11 cellular contexts compared by ENCODE assay signal in the genomic region with DNA sequence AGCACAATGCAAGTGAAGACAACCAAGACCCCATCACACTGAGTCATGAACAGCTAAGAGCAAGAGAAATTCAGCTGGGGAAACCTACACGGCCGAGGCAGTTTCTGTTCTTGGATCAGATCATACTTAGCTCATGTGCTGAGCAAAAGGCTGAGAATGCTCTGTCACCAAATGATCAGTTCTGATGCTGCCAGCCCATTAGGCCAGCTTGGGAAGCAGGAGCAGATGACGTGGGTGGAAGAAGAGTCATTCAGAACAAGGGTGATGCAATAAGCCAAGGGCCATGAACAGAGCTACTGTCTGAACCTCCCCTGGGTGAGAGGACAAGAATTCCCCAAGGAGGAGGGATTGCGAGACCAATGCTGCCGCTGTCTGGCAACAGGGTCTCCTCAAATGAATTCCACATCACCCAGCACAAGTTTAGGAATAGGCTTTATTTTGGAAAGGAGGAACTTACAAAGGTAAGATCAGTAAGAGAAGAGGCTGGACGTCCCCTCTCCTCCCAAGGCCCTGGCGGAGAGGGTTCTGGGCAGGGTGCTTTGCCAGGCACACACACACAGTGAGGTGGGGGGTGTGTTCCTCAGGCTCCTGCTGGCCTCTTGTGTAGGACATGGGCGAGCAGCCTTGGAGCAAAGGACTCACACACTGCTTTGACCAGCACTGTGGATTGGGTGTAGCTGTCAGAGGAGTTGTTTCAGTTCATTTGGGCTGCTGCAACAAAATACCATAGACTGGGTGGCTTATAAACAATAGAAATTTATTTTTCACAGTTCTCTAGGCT.
A peak's percentile ranks its signal among the peaks of the same experiment; 100 is the strongest.
DNase-seq lines count a peak whose midpoint lies in the region; ATAC-seq and TF ChIP-seq lines count a peak whose summit lies in the region.
"Had no signal": no experiment of that assay in that cellular context is flagged by ENCODE, and none has a peak within 500 bp of the region (broad histone marks: within the 10 kb centered on the region; RNA-seq: fewer than 3 reads in every experiment).

No MANE protein-coding gene starts in this region.

- no peaks in the 10 kb centered on the region for H3K9me3 Mint-ChIP-seq in activated T-helper 1 cell treated with anti-CD3 and anti-CD28 coated beads, Interleukin-12 subunit alpha, Interleukin-12 subunit beta, Interleukin-2, Interleukin-4 antibody, amounts not matched to agents 30 ng/mL and 10 ng/mL and 1 ng/mL, durations not matched to agents 14 hours and 24 hours and 36 hours
- no peaks in the 10 kb centered on the region for H3K9me3 Mint-ChIP-seq in effector memory CD8-positive, alpha-beta T cell
- H3K9me3 Mint-ChIP-seq: type B pancreatic cell had no signal

- H3K27ac Mint-ChIP-seq in activated T-helper 1 cell treated with anti-CD3 and anti-CD28 coated beads, Interleukin-12 subunit alpha, Interleukin-12 subunit beta, Interleukin-2, Interleukin-4 antibody, amounts not matched to agents 30 ng/mL and 10 ng/mL and 1 ng/mL, durations not matched to agents 14 hours and 24 hours and 36 hours, result no peak overlapping the region
- H3K27ac Mint-ChIP-seq in effector memory CD8-positive, alpha-beta T cell, result no peak overlapping the region
- H3K27ac Mint-ChIP-seq: type B pancreatic cell had no signal

- H3K4me3 ChIP-seq in GM12865 (ENCODE audit: low read depth, low read length) (no peak overlapping the region), fibroblast of pulmonary artery (replicated peaks; ENCODE audit: low read depth, low read length) (no peak overlapping the region)

- H3K27ac ChIP-seq in RWPE1, result no peak overlapping the region

- DNase-seq in GM12865 (ENCODE audit: low read depth) (peak; percentile 57), RWPE1 (ENCODE audit: low spot score) (peak; percentile 20), fibroblast of pulmonary artery (ENCODE audit: low read depth) (peak; percentile 82), pons (ENCODE audit: low spot score) (peak; percentile 5), COR-L47 (lab: John Stamatoyannopoulos, UW) (no peak), DMS 273 treated with DMSO at 0.1 percent for 48 hours (lab: John Stamatoyannopoulos, UW) (no peak)
- DNase-seq in activated T-helper 1 cell treated with anti-CD3 and anti-CD28 coated beads, Interleukin-12 subunit alpha, Interleukin-12 subunit beta, Interleukin-2, Interleukin-4 antibody, amounts not matched to agents 30 ng/mL and 10 ng/mL and 1 ng/mL, durations not matched to agents 14 hours and 24 hours and 36 hours (ENCODE audit: low spot score), result no peak
- DNase-seq in effector memory CD8-positive, alpha-beta T cell, result no peak
- DNase-seq: activated CD4-positive, alpha-beta T cell treated with anti-CD3 and anti-CD28 coated beads, Interleukin-2, amount 50 U/mL, for 4 hours; stimulated activated CD4-positive, alpha-beta T cell treated with anti-CD3 and anti-CD28 coated beads, Interleukin-2, amount 100 ng/mL, for 24 hours had no signal

- CTCF ChIA-PET in RWPE1 (lab: Yijun Ruan, JAX), result interaction anchor here (0.6 kb wide), 1 partner anchor 48 kb away, joined by 3 read pairs; no protein-coding TSS in a partner anchor

- POLR2A ChIA-PET in RWPE1 (lab: Yijun Ruan, JAX; ENCODE audit: low non-redundant PET), result no interaction called here

- H3K27me3 Mint-ChIP-seq in activated T-helper 1 cell treated with anti-CD3 and anti-CD28 coated beads, Interleukin-12 subunit alpha, Interleukin-12 subunit beta, Interleukin-2, Interleukin-4 antibody, amounts not matched to agents 30 ng/mL and 10 ng/mL and 1 ng/mL, durations not matched to agents 14 hours and 24 hours and 36 hours (ENCODE audit: insufficient read depth), result no peaks in the 10 kb centered on the region
- H3K27me3 Mint-ChIP-seq in effector memory CD8-positive, alpha-beta T cell, result peaks cover 41 to 57% of the 10 kb centered on the region in 2 donors

- H3K4me1 Mint-ChIP-seq in activated T-helper 1 cell treated with anti-CD3 and anti-CD28 coated beads, Interleukin-12 subunit alpha, Interleukin-12 subunit beta, Interleukin-2, Interleukin-4 antibody, amounts not matched to agents 30 ng/mL and 10 ng/mL and 1 ng/mL, durations not matched to agents 14 hours and 24 hours and 36 hours (ENCODE audit: low read depth), result no peaks in the 10 kb centered on the region
- no peaks in the 10 kb centered on the region for H3K4me1 Mint-ChIP-seq in effector memory CD8-positive, alpha-beta T cell (ENCODE audit: low read depth in 2 of 2)

- intact Hi-C loops in activated T-helper 1 cell treated with anti-CD3 and anti-CD28 coated beads, Interleukin-12 subunit alpha, Interleukin-12 subunit beta, Interleukin-2, Interleukin-4 antibody, amounts not matched to agents 30 ng/mL and 10 ng/mL and 1 ng/mL, durations not matched to agents 14 hours and 24 hours and 36 hours (cut with micrococcal nuclease), result no loop called here

- no peak for ATAC-seq in effector memory CD8-positive, alpha-beta T cell (replicated peaks)

- no peak for TF ChIP-seq CTCF in GM12865 (IDR thresholded peaks at IDR 0.05; ENCODE audit: insufficient read depth, low read depth, low read length, missing control alignments)
- TF ChIP-seq CTCF in RWPE1 (conservative IDR thresholded peaks at IDR 0.05; ENCODE audit: low read depth), result no peak
- no peak for TF ChIP-seq CTCF in fibroblast of pulmonary artery (IDR thresholded peaks at IDR 0.05; ENCODE audit: low read length, missing control alignments)

- no peaks in the 10 kb centered on the region for H3K36me3 Mint-ChIP-seq in activated T-helper 1 cell treated with anti-CD3 and anti-CD28 coated beads, Interleukin-12 subunit alpha, Interleukin-12 subunit beta, Interleukin-2, Interleukin-4 antibody, amounts not matched to agents 30 ng/mL and 10 ng/mL and 1 ng/mL, durations not matched to agents 14 hours and 24 hours and 36 hours (ENCODE audit: low read depth)
- H3K36me3 Mint-ChIP-seq in effector memory CD8-positive, alpha-beta T cell (ENCODE audit: insufficient read depth), result no peaks in the 10 kb centered on the region
- H3K36me3 Mint-ChIP-seq: type B pancreatic cell had no signal

- no peak overlapping the region for H3K4me3 Mint-ChIP-seq in activated T-helper 1 cell treated with anti-CD3 and anti-CD28 coated beads, Interleukin-12 subunit alpha, Interleukin-12 subunit beta, Interleukin-2, Interleukin-4 antibody, amounts not matched to agents 30 ng/mL and 10 ng/mL and 1 ng/mL, durations not matched to agents 14 hours and 24 hours and 36 hours
- H3K4me3 Mint-ChIP-seq in effector memory CD8-positive, alpha-beta T cell, result no peak overlapping the region
- H3K4me3 Mint-ChIP-seq: type B pancreatic cell had no signal

Comparison
In these comparisons a context has a peak if more than half of its experiments do, and no peak if none do; other contexts are left out.
1. DNase-seq: peak in GM12865 (single experiment), RWPE1 (single experiment), fibroblast of pulmonary artery (single experiment) and pons (single experiment); none in activated T-helper 1 cell treated with anti-CD3 and anti-CD28 coated beads, Interleukin-12 subunit alpha, Interleukin-12 subunit beta, Interleukin-2, Interleukin-4 antibody, amounts not matched to agents 30 ng/mL and 10 ng/mL and 1 ng/mL, durations not matched to agents 14 hours and 24 hours and 36 hours (single experiment), effector memory CD8-positive, alpha-beta T cell (0 of 3), COR-L47 (single experiment) and DMS 273 treated with DMSO at 0.1 percent for 48 hours (single experiment).